Comparison of ENCODE assay signal across 8 cellular contexts in genomic region chr7:16420649-16421332, GRCh38. TPM values are rescaled to one million over a fixed set of nuclear protein-coding genes. Genes with fewer than 3 reads are reported as not detected.
DNase-seq lines count a peak whose midpoint lies in the region; ATAC-seq and TF ChIP-seq lines count a peak whose summit lies in the region.

No MANE protein-coding gene starts in this region.

- DNase-seq in BE2C (peak; percentile 85), GM19240 (ENCODE audit: insufficient read length, low spot score) (peak; percentile 32), NCI-H774 (lab: John Stamatoyannopoulos, UW) (peak; percentile 87), lower leg skin (ENCODE audit: low spot score in 2 of 2) (peak; percentile 80 to 96)
- DNase-seq in activated CD4-positive, alpha-beta memory T cell treated with anti-CD3 and anti-CD28 coated beads, Interleukin-2, amount 10 ng/mL, durations not matched to agents 7 days and 5 days: peak; percentile 87
- peak; percentile 66 to 73 for DNase-seq in stimulated activated CD4-positive, alpha-beta T cell treated with anti-CD3 and anti-CD28 coated beads, Interleukin-4, amount 100 ng/mL, for 48 hours (ENCODE audit: low read depth in 2 of 2)

- peak; percentile 88 for ATAC-seq in HG03457 (IDR thresholded peaks at IDR 0.05; ENCODE audit: unreplicated experiment)

- H3K4me3 ChIP-seq in BE2C (ENCODE audit: low read depth, low read length) (peak overlapping the region; percentile 64), ectodermal cell (ENCODE audit: insufficient read depth, low read depth, low read length) (peak overlapping the region; percentile 70), lower leg skin (ENCODE audit: low read depth, poor library complexity, severe bottlenecking) (peak overlapping the region; percentile 60)

- H3K27ac Mint-ChIP-seq in activated CD4-positive, alpha-beta memory T cell treated with anti-CD3 and anti-CD28 coated beads, Interleukin-2, amount 10 ng/mL, durations not matched to agents 7 days and 5 days: peak overlapping the region; percentile 92

- H3K27ac ChIP-seq in ectodermal cell (ENCODE audit: insufficient read depth, low read depth, low read length, poor library complexity, severe bottlenecking): peak overlapping the region; percentile 73

- POLR2A ChIA-PET in activated CD4-positive, alpha-beta memory T cell treated with anti-CD3 and anti-CD28 coated beads, Interleukin-2, amount 10 ng/mL, durations not matched to agents 7 days and 5 days (lab: Charles Lee): interaction anchor here (0.6 to 2.6 kb wide), 18 partner anchors 9 to 878 kb away, joined by 3 to 24 read pairs (median 4); partner anchors contain the start of genes ANKMY2 and BZW2

- peaks cover 26% of the 10 kb centered on the region for H3K4me1 Mint-ChIP-seq in activated CD4-positive, alpha-beta memory T cell treated with anti-CD3 and anti-CD28 coated beads, Interleukin-2, amount 10 ng/mL, durations not matched to agents 7 days and 5 days

- peaks cover 8% of the 10 kb centered on the region for H3K36me3 Mint-ChIP-seq in activated CD4-positive, alpha-beta memory T cell treated with anti-CD3 and anti-CD28 coated beads, Interleukin-2, amount 10 ng/mL, durations not matched to agents 7 days and 5 days (ENCODE audit: low read depth)

- H3K27me3 ChIP-seq in BE2C: no peaks in the 10 kb centered on the region
- peaks cover 5% of the 10 kb centered on the region for H3K27me3 ChIP-seq in ectodermal cell (ENCODE audit: control insufficient read depth, insufficient read depth, low read length, poor library complexity, severe bottlenecking)

- TF ChIP-seq POLR2A in lower leg skin (IDR thresholded peaks at IDR 0.05): peak in 1 of 2 donors; percentile 41

- peaks cover 3% of the 10 kb centered on the region for H3K9me3 Mint-ChIP-seq in activated CD4-positive, alpha-beta memory T cell treated with anti-CD3 and anti-CD28 coated beads, Interleukin-2, amount 10 ng/mL, durations not matched to agents 7 days and 5 days

- TF ChIP-seq CTCF in BE2C (IDR thresholded peaks at IDR 0.05; ENCODE audit: low read depth, low read length) (no peak), lower leg skin (IDR thresholded peaks at IDR 0.05) (no peak)

- H3K27me3 Mint-ChIP-seq in activated CD4-positive, alpha-beta memory T cell treated with anti-CD3 and anti-CD28 coated beads, Interleukin-2, amount 10 ng/mL, durations not matched to agents 7 days and 5 days: no peaks in the 10 kb centered on the region

- 1 to 2% methylated on average over 56 of the region's 56 CpGs for WGBS in ectodermal cell, 2 experiments
- WGBS in lower leg skin, 2 donors: 0% methylated on average over 20 to 30 of the region's 56 CpGs

- no peaks in the 10 kb centered on the region; the same call in 1 of the 2 replicates for H3K4me1 ChIP-seq in BE2C
- H3K4me1 ChIP-seq in ectodermal cell (ENCODE audit: control insufficient read depth, insufficient read depth, low read length): no peaks in the 10 kb centered on the region

- intact Hi-C loops in lower leg skin (cut with DNase I; ENCODE audit: low total_unique reads): no loop called here

- H3K36me3 ChIP-seq in BE2C: no peaks in the 10 kb centered on the region
- H3K36me3 ChIP-seq in ectodermal cell (ENCODE audit: control insufficient read depth, insufficient read depth, low read length): no peaks in the 10 kb centered on the region

- H3K9me3 ChIP-seq in BE2C: no peaks in the 10 kb centered on the region
- H3K9me3 ChIP-seq in ectodermal cell (ENCODE audit: control insufficient read depth, low read length): no peaks in the 10 kb centered on the region

- CTCF ChIA-PET in activated CD4-positive, alpha-beta memory T cell treated with anti-CD3 and anti-CD28 coated beads, Interleukin-2, amount 10 ng/mL, durations not matched to agents 7 days and 5 days (lab: Charles Lee): interaction anchor here (0.8 to 3.9 kb wide), 9 partner anchors 9 to 343 kb away, joined by 3 to 27 read pairs (median 4); partner anchors contain the start of gene ANKMY2

- H3K4me3 Mint-ChIP-seq in activated CD4-positive, alpha-beta memory T cell treated with anti-CD3 and anti-CD28 coated beads, Interleukin-2, amount 10 ng/mL, durations not matched to agents 7 days and 5 days: peak overlapping the region; percentile 77

RNA-seq across cellular contexts. Expression of gene CRPPA, which starts 0.5 kb away (rescaled TPM):
- 2.8 TPM for polyA plus RNA-seq in BE2C (2012; ENCODE audit: insufficient read depth, insufficient read length, low read depth)
- total RNA-seq in activated CD4-positive, alpha-beta memory T cell treated with anti-CD3 and anti-CD28 coated beads, Interleukin-2, amount 10 ng/mL, durations not matched to agents 7 days and 5 days: under 1 TPM; 0.30 to 0.68 TPM
- polyA plus RNA-seq in ectodermal cell (2013, experiment 1 of 4): 2.1 TPM
- 1.9 TPM for polyA plus RNA-seq in ectodermal cell (2013, experiment 2 of 4)
- 1.1 TPM for polyA plus RNA-seq in ectodermal cell (2013, experiment 3 of 4)
- polyA plus RNA-seq in ectodermal cell (2013, experiment 4 of 4): 1.4 TPM
- total RNA-seq in lower leg skin: 1 to 10 TPM in 3 of 4 donors, under 1 TPM in 1; 0.51 to 2.3 (median 1.5) TPM

RNA-seq across cellular contexts. Expression of gene SOSTDC1, which starts 44.7 kb away (rescaled TPM):
- polyA plus RNA-seq in BE2C (2012; ENCODE audit: insufficient read depth, insufficient read length, low read depth): 4.6 TPM
- total RNA-seq in activated CD4-positive, alpha-beta memory T cell treated with anti-CD3 and anti-CD28 coated beads, Interleukin-2, amount 10 ng/mL, durations not matched to agents 7 days and 5 days: not detected
- 1.3 TPM for polyA plus RNA-seq in ectodermal cell (2013, experiment 1 of 4)
- polyA plus RNA-seq in ectodermal cell (2013, experiment 2 of 4): 1.8 TPM
- 1.5 TPM for polyA plus RNA-seq in ectodermal cell (2013, experiment 3 of 4)
- polyA plus RNA-seq in ectodermal cell (2013, experiment 4 of 4): 1.7 TPM
- 10 to 100 TPM; 13.6 to 66.5 (median 24.0) TPM for total RNA-seq in lower leg skin

Comparison
In these comparisons a context has a peak if more than half of its experiments do, and no peak if none do; other contexts are left out.
1. Peak in every context shown above with its lines: DNase-seq, ATAC-seq, H3K4me3 ChIP-seq and H3K27ac ChIP-seq.
2. DNase-seq: peak in every context shown above with its lines; median percentile 88 in lower leg skin; 87 in NCI-H774; 87 in activated CD4-positive, alpha-beta memory T cell treated with anti-CD3 and anti-CD28 coated beads, Interleukin-2, amount 10 ng/mL, durations not matched to agents 7 days and 5 days; 85 in BE2C; 70 in stimulated activated CD4-positive, alpha-beta T cell treated with anti-CD3 and anti-CD28 coated beads, Interleukin-4, amount 100 ng/mL, for 48 hours; 32 in GM19240.
3. RNA of gene SOSTDC1, which starts 44.7 kb away (total RNA-seq): 13.6 to 66.5 TPM in lower leg skin; not detected in activated CD4-positive, alpha-beta memory T cell treated with anti-CD3 and anti-CD28 coated beads, Interleukin-2, amount 10 ng/mL, durations not matched to agents 7 days and 5 days; every median in the first group is over 10 times any median in the second.